20 cellular contexts compared by ENCODE assay signal in the genomic region with DNA sequence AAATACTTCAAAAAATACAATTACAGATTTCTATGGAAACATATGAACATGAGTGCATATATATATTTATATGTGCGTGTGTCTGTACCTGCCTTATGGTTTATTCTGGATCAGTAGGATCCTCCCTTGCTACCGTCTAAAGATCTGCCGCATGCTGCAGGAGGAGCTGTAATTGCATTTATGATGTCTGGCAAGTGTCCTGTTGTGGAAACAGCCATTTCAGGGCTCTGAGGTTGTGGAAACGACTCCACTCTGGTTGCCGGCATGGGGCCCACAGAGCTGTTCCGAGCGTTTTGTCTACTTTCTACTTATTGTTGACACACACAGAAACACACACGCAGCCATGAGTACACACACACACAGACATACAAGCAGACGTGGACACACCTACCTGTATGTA. TPM values are rescaled to one million over a fixed set of nuclear protein-coding genes. Genes with fewer than 3 reads are reported as not detected.
DNase-seq lines count a peak whose midpoint lies in the region; FAIRE-seq and TF ChIP-seq lines count a peak whose summit lies in the region.
"Had no signal": no experiment of that assay in that cellular context is flagged by ENCODE, and none has a peak within 500 bp of the region (broad histone marks: within the 10 kb centered on the region; RNA-seq: fewer than 3 reads in every experiment).

No MANE protein-coding gene starts in this region.

- no peak for TF ChIP-seq RAD21 in H1 (IDR thresholded peaks at IDR 0.05 in 1 of 2, conservative IDR thresholded peaks at IDR 0.05 in 1 of 2; ENCODE audit: low read depth in 2 of 2, low read length in 2 of 2)

- H3K36me3 ChIP-seq in A673 (ENCODE audit: insufficient read depth, low read length, poor library complexity, severe bottlenecking), result peaks cover 58% of the 10 kb centered on the region
- H3K36me3 ChIP-seq in BLaER1 treated with 17β-estradiol and CSF1 and Interleukin-3, amounts not matched to agents 10 nM and 100 nM, result peaks cover 16 to 58% (median 45%) of the 10 kb centered on the region in 11 experiments; a peak in 21 of 22 replicates
- H3K36me3 ChIP-seq in OCI-LY1 (ENCODE audit: insufficient read depth, low read length), result peaks cover 9% of the 10 kb centered on the region; the same call in 1 of the 2 replicates
- H3K36me3 ChIP-seq in H1 (ENCODE audit: control insufficient read depth in 2 of 4, insufficient read depth in 4 of 4, low read length in 3 of 4), result peaks cover 0 to 3% (median 0%) of the 10 kb centered on the region in 4 experiments; a peak in 3 of 8 replicates
- H3K36me3 ChIP-seq in MM.1S (replicated peaks; ENCODE audit: insufficient read depth, low read length), result no peaks in the 10 kb centered on the region
- H3K36me3 ChIP-seq: BE2C had no signal

- H3K23ac ChIP-seq in H1 (ENCODE audit: insufficient read length), result no peak overlapping the region

- DNase-seq in A673 (ENCODE audit: low spot score) (no peak), H1 (ENCODE audit: low read depth in 1 of 2, low spot score in 2 of 2) (no peak), MM.1S (no peak), SW480 (ENCODE audit: low spot score) (no peak), GF-D8 (lab: John Stamatoyannopoulos, UW) (no peak)
- no peak for DNase-seq in activated naive CD4-positive, alpha-beta T cell (lab: John Stamatoyannopoulos, UW)
- DNase-seq: ACHN; BE2C; CD4-positive, alpha-beta memory T cell; DMS153; DMS79; HCEC 1CT had no signal

- no peak overlapping the region for H3K18ac ChIP-seq in H1 (ENCODE audit: extremely low read depth, low read length)

- H3K79me2 ChIP-seq in OCI-LY1 (ENCODE audit: insufficient read depth, low read length), result no peaks in the 10 kb centered on the region
- peaks cover 0 to 5% of the 10 kb centered on the region in 2 experiments; a peak in 1 of 4 replicates for H3K79me2 ChIP-seq in H1 (ENCODE audit: control insufficient read depth in 1 of 2, insufficient read depth in 2 of 2, low read length in 2 of 2)
- H3K79me2 ChIP-seq in MM.1S (ENCODE audit: low read length), result no peaks in the 10 kb centered on the region

- intact Hi-C loops in A673 (cut with micrococcal nuclease; ENCODE audit: unreplicated experiment), result no loop called here

- H3K4ac ChIP-seq in H1 (replicated peaks; ENCODE audit: insufficient read length, low read depth, low read length), result no peak overlapping the region

- H3K9ac ChIP-seq in BLaER1 treated with 17β-estradiol and CSF1 and Interleukin-3, amounts not matched to agents 10 nM and 100 nM, result no peak overlapping the region
- H3K9ac ChIP-seq in OCI-LY1 (ENCODE audit: low read length), result no peak overlapping the region
- H3K9ac ChIP-seq in H1 (replicated peaks in 1 of 4; ENCODE audit: extremely low read depth in 1 of 4, low read depth in 3 of 4, low read length in 3 of 4), result no peak overlapping the region
- no peak overlapping the region for H3K9ac ChIP-seq in MM.1S (ENCODE audit: low read length)

- no peak for TF ChIP-seq CTCF in A673 (conservative IDR thresholded peaks at IDR 0.05; ENCODE audit: low read depth, low read length)
- TF ChIP-seq CTCF in OCI-LY1 (IDR thresholded peaks at IDR 0.05; ENCODE audit: low read length), result no peak
- no peak for TF ChIP-seq CTCF in H1 (IDR thresholded peaks at IDR 0.05; ENCODE audit: control extremely low read depth in 1 of 3, insufficient read depth in 1 of 3, low read depth in 1 of 3, low read length in 3 of 3)
- TF ChIP-seq CTCF in MM.1S (IDR thresholded peaks at IDR 0.05; ENCODE audit: low read length), result no peak

- H3K27me3 ChIP-seq in A673 (replicated peaks; ENCODE audit: insufficient read depth, low read depth, low read length, poor library complexity) (no peaks in the 10 kb centered on the region), OCI-LY1 (ENCODE audit: insufficient read depth, low read length) (no peaks in the 10 kb centered on the region), H1 (replicated peaks in 1 of 4; ENCODE audit: control insufficient read depth in 3 of 4, extremely low read depth in 1 of 4, insufficient read depth in 3 of 4, low read length in 3 of 4) (no peaks in the 10 kb centered on the region), MM.1S (replicated peaks; ENCODE audit: insufficient read depth, low read length) (no peaks in the 10 kb centered on the region)
- no peaks in the 10 kb centered on the region for H3K27me3 ChIP-seq in BLaER1 treated with 17β-estradiol and CSF1 and Interleukin-3, amounts not matched to agents 10 nM and 100 nM
- H3K27me3 ChIP-seq: BE2C had no signal

- H3K4me1 ChIP-seq in A673 (ENCODE audit: insufficient read depth, low read length, poor library complexity, severe bottlenecking), result peaks cover 65% of the 10 kb centered on the region
- H3K4me1 ChIP-seq in BLaER1 treated with 17β-estradiol and CSF1 and Interleukin-3, amounts not matched to agents 10 nM and 100 nM, result peaks cover 93 to 100% (median 98%) of the 10 kb centered on the region in 10 experiments
- peaks cover 74% of the 10 kb centered on the region for H3K4me1 ChIP-seq in OCI-LY1 (ENCODE audit: insufficient read depth, low read length, severe bottlenecking)
- peaks cover 5 to 23% (median 10%) of the 10 kb centered on the region in 4 experiments for H3K4me1 ChIP-seq in H1 (replicated peaks in 1 of 4; ENCODE audit: control insufficient read depth in 3 of 4, insufficient read depth in 4 of 4, low read length in 3 of 4)
- no peaks in the 10 kb centered on the region for H3K4me1 ChIP-seq in MM.1S (ENCODE audit: low read length)
- H3K4me1 ChIP-seq: BE2C had no signal

- H2BK15ac ChIP-seq in H1 (ENCODE audit: low read length), result 0 out of 2 replicates have a peak overlapping the region, but pooled peaks have one; percentile 55

- TF ChIP-seq POLR2A in H1 (IDR thresholded peaks at IDR 0.05; ENCODE audit: control extremely low read depth in 1 of 2, low read depth in 2 of 2, low read length in 2 of 2), result no peak

- peak overlapping the region in 8 of 11 experiments; percentile 75 to 96 (median 92); a peak in 16 of 22 replicates for H3K4me2 ChIP-seq in BLaER1 treated with 17β-estradiol and CSF1 and Interleukin-3, amounts not matched to agents 10 nM and 100 nM
- no peak overlapping the region for H3K4me2 ChIP-seq in OCI-LY1 (ENCODE audit: low read length)
- H3K4me2 ChIP-seq in H1 (ENCODE audit: insufficient read depth in 1 of 2, low read depth in 2 of 2, low read length in 2 of 2), result no peak overlapping the region
- H3K4me2 ChIP-seq in MM.1S (ENCODE audit: low read depth, low read length), result no peak overlapping the region

- 93% methylated on average over 9 of the region's 9 CpGs; no CpG with 5 or more reads in 1 of the 2 experiments for WGBS in H1 (ENCODE audit: extremely low coverage in 1 of 2, insufficient coverage in 1 of 2, insufficient read length in 1 of 2, insufficient replicate concordance in 2 of 2, low coverage in 1 of 2, low lambda C conversion rate in 2 of 2, missing lambda C conversion rate in 1 of 2), 2 experiments

- peak overlapping the region; percentile 23 for H2BK120ac ChIP-seq in H1 (replicated peaks; ENCODE audit: low read depth, low read length)

- no peak overlapping the region for H3K14ac ChIP-seq in H1 (ENCODE audit: insufficient read length)

- H3K4me3 ChIP-seq in A673 (ENCODE audit: low read depth, low read length, poor library complexity, severe bottlenecking), result no peak overlapping the region
- H3K4me3 ChIP-seq in BLaER1 treated with 17β-estradiol and CSF1 and Interleukin-3, amounts not matched to agents 10 nM and 100 nM, result no peak overlapping the region
- no peak overlapping the region for H3K4me3 ChIP-seq in OCI-LY1 (ENCODE audit: low read depth, low read length, poor library complexity, severe bottlenecking)
- H3K4me3 ChIP-seq in H1 (ENCODE audit: extremely low read depth in 1 of 4, insufficient read depth in 2 of 4, low read depth in 3 of 4, low read length in 4 of 4), result no peak overlapping the region
- H3K4me3 ChIP-seq in MM.1S (ENCODE audit: low read length), result no peak overlapping the region
- H3K4me3 ChIP-seq: GM12878, K562 had no signal

- FAIRE-seq in H1 (lab: Jason Lieb, UNC), result no peak
- FAIRE-seq: K562 had no signal

- peaks cover 5% of the 10 kb centered on the region; the same call in 1 of the 2 replicates for H3K79me1 ChIP-seq in H1 (ENCODE audit: low read depth, low read length)

- no peak overlapping the region; the same call in 1 of the 2 replicates for H2BK12ac ChIP-seq in H1 (ENCODE audit: low read depth, low read length)

- H3K27ac ChIP-seq in A673 (ENCODE audit: low read depth, low read length, poor library complexity, severe bottlenecking), result peak overlapping the region; percentile 48
- H3K27ac ChIP-seq in BLaER1 treated with 17β-estradiol and CSF1 and Interleukin-3, amounts not matched to agents 10 nM and 100 nM, result peak overlapping the region in 3 of 11 experiments; percentile 11 to 80 (median 22); a peak in 3 of 22 replicates
- peak overlapping the region; percentile 55 for H3K27ac ChIP-seq in OCI-LY1 (ENCODE audit: low read depth, low read length, poor library complexity, severe bottlenecking)
- no peak overlapping the region for H3K27ac ChIP-seq in H1 (ENCODE audit: low read depth, low read length)
- no peak overlapping the region for H3K27ac ChIP-seq in MM.1S (ENCODE audit: low read length)
- H3K27ac ChIP-seq: HL-60 had no signal

- no TSS peak for BruUV-seq in A673 (replicated peaks; lab: Mats Ljungman, UMichigan)

- H3F3A ChIP-seq in OCI-LY1 (ENCODE audit: insufficient read depth, low read length) (no peaks in the 10 kb centered on the region), MM.1S (ENCODE audit: insufficient read depth, low read length) (no peaks in the 10 kb centered on the region)

- no peaks in the 10 kb centered on the region for H3K9me3 ChIP-seq in A673 (ENCODE audit: low read depth, low read length, poor library complexity, severe bottlenecking)
- H3K9me3 ChIP-seq in BLaER1 treated with 17β-estradiol and CSF1 and Interleukin-3, amounts not matched to agents 10 nM and 100 nM (replicated peaks in 1 of 11), result no peaks in the 10 kb centered on the region
- no peaks in the 10 kb centered on the region for H3K9me3 ChIP-seq in OCI-LY1 (ENCODE audit: low read length)
- no peaks in the 10 kb centered on the region for H3K9me3 ChIP-seq in H1 (ENCODE audit: insufficient read depth in 2 of 2, low read depth in 1 of 2, low read length in 1 of 2)
- no peaks in the 10 kb centered on the region for H3K9me3 ChIP-seq in MM.1S (replicated peaks; ENCODE audit: insufficient read depth, low read length)
- H3K9me3 ChIP-seq: BE2C had no signal

- H4K20me1 ChIP-seq in BLaER1 treated with 17β-estradiol and CSF1 and Interleukin-3, amounts not matched to agents 10 nM and 100 nM, result peaks cover 10 to 100% (median 16%) of the 10 kb centered on the region in 11 experiments; a peak in 15 of 22 replicates
- H4K20me1 ChIP-seq in OCI-LY1 (ENCODE audit: insufficient read depth, low read length), result no peaks in the 10 kb centered on the region
- peaks cover 0 to 12% of the 10 kb centered on the region in 2 experiments for H4K20me1 ChIP-seq in H1 (replicated peaks in 1 of 2; ENCODE audit: control insufficient read depth in 1 of 2, insufficient read depth in 2 of 2, low read length in 2 of 2)
- no peaks in the 10 kb centered on the region for H4K20me1 ChIP-seq in MM.1S (ENCODE audit: insufficient read depth, low read length)

- POLR2A ChIA-PET in A673 (lab: Charles Lee; ENCODE audit: low non-redundant PET), result no interaction called here
- POLR2A ChIA-PET in H1 (lab: Charles Lee; ENCODE audit: partially characterized antibody), result no interaction called here

- TF ChIP-seq EP300 in H1 (IDR thresholded peaks at IDR 0.05; ENCODE audit: borderline replicate concordance in 1 of 2, low read depth in 2 of 2, low read length in 2 of 2), result no peak

- H4K8ac ChIP-seq in H1 (ENCODE audit: extremely low read depth, insufficient read depth, low read length), result no peak overlapping the region

- H2BK20ac ChIP-seq in H1 (ENCODE audit: low read length), result peak overlapping the region; percentile 73; the same call in 1 of the 2 replicates

- H4K5ac ChIP-seq in H1 (ENCODE audit: insufficient read length, low read depth, low read length), result no peak overlapping the region

- no peak overlapping the region for H3K56ac ChIP-seq in H1 (replicated peaks; ENCODE audit: insufficient read length, low read depth, low read length)

- H2BK5ac ChIP-seq in H1 (ENCODE audit: low read depth, low read length), result no peak overlapping the region; the same call in 1 of the 2 replicates

- H2AK5ac ChIP-seq in H1 (ENCODE audit: low read depth, low read length), result peak overlapping the region; percentile 93

- peak overlapping the region; percentile 83 for H4K91ac ChIP-seq in H1 (replicated peaks; ENCODE audit: insufficient read length, low read length)

- CTCF ChIA-PET in A673 (lab: Charles Lee) (no interaction called here), H1 (lab: Charles Lee; ENCODE audit: partially characterized antibody) (no interaction called here)

- H2AFZ ChIP-seq in OCI-LY1 (ENCODE audit: low read length) (no peak overlapping the region), H1 (ENCODE audit: low read length) (no peak overlapping the region), MM.1S (ENCODE audit: low read length) (no peak overlapping the region)

- H3K23me2 ChIP-seq in H1 (ENCODE audit: low read depth, low read length), result peaks cover 5% of the 10 kb centered on the region; the same call in 1 of the 2 replicates

- H3K9me2 ChIP-seq in OCI-LY1 (ENCODE audit: low read depth, low read length), result no peaks in the 10 kb centered on the region
- no peaks in the 10 kb centered on the region for H3K9me2 ChIP-seq in MM.1S (replicated peaks; ENCODE audit: insufficient read depth, low read length)

RNA-seq across cellular contexts. Expression of a gene that starts 21.3 kb away (rescaled TPM):
- total RNA-seq in A673 (2021), result 1,443 and 1,572 TPM in 2 replicates
- total RNA-seq in H1 (2021; fragmentation: NEBNext Ultra II Directional; extraction: Animal tissue kit (Norgen Biotek cat#: 25700)), result 46.9 and 47.8 TPM in 2 replicates
- 30.1 and 44.0 TPM in 2 replicates for polyA plus RNA-seq in H1 (2011; rRNA removed)
- 33.5 TPM for polyA plus RNA-seq in H1 (2011; cell fraction: cytosol; rRNA removed)
- 29.9 TPM for polyA plus RNA-seq in H1 (2011; cell fraction: nucleus; rRNA removed)
- 71.0 to 90.9 TPM (median 85.7 TPM) in 4 replicates for polyA plus RNA-seq in H1 (2012, experiment 1 of 2)
- polyA plus RNA-seq in H1 (2012, experiment 2 of 2), result 90.6 TPM
- polyA plus RNA-seq in H1 (2013, experiment 1 of 2), result 70.9 TPM
- polyA plus RNA-seq in H1 (2013, experiment 2 of 2), result 85.5 TPM
- 10.0 TPM in 2 replicates for polyA minus RNA-seq in H1 (2011; rRNA and poly(A)+ RNA removed)
- 21.8 TPM for polyA minus RNA-seq in H1 (2011; cell fraction: cytosol; rRNA and poly(A)+ RNA removed)
- 11.6 TPM for polyA minus RNA-seq in H1 (2011; cell fraction: nucleus; rRNA and poly(A)+ RNA removed)

RNA-seq across cellular contexts. Expression of a gene that starts 39.4 kb away (rescaled TPM):
- total RNA-seq in A673 (2021), result 7.5 and 7.7 TPM in 2 replicates
- total RNA-seq in H1 (2021; fragmentation: NEBNext Ultra II Directional; extraction: Animal tissue kit (Norgen Biotek cat#: 25700)), result 0.31 and 0.78 TPM in 2 replicates
- polyA plus RNA-seq in H1 (2011; rRNA removed), result 0.19 and 0.33 TPM in 2 replicates
- 0.57 TPM for polyA plus RNA-seq in H1 (2011; cell fraction: cytosol; rRNA removed)
- 0.23 TPM for polyA plus RNA-seq in H1 (2011; cell fraction: nucleus; rRNA removed)
- polyA plus RNA-seq in H1 (2012, experiment 1 of 2), result 0.22 to 0.42 TPM (median 0.31 TPM) in 4 replicates
- not detected for polyA plus RNA-seq in H1 (2012, experiment 2 of 2)
- polyA plus RNA-seq in H1 (2013, experiment 1 of 2), result 0.71 TPM
- polyA plus RNA-seq in H1 (2013, experiment 2 of 2), result 0.35 TPM
- 0.34 and 0.54 TPM in 2 replicates for polyA minus RNA-seq in H1 (2011; rRNA and poly(A)+ RNA removed)
- polyA minus RNA-seq in H1 (2011; cell fraction: cytosol; rRNA and poly(A)+ RNA removed), result not detected
- polyA minus RNA-seq in H1 (2011; cell fraction: nucleus; rRNA and poly(A)+ RNA removed), result 0.40 TPM
- total RNA-seq: A172, GM12878, HT1080, K562 had no signal
- polyA plus RNA-seq: CD14-positive monocyte; CD4-positive, alpha-beta memory T cell; GM12878 had no signal

Comparison
In these comparisons a context has a peak if more than half of its experiments do, and no peak if none do; other contexts are left out.
1. H3K27ac ChIP-seq: peak in A673 (single experiment) and OCI-LY1 (single experiment); none in H1 (single experiment) and MM.1S (single experiment).
2. H3K4me2 ChIP-seq: peak in BLaER1 treated with 17β-estradiol and CSF1 and Interleukin-3, amounts not matched to agents 10 nM and 100 nM (8 of 11); none in OCI-LY1 (single experiment), H1 (0 of 2) and MM.1S (single experiment).
3. RNA of a gene that starts 21.3 kb away (total RNA-seq): 1,443 to 1,572 TPM in A673; 46.9 to 47.8 TPM in H1; every median in the first group is over 10 times any median in the second.